Comparison of ENCODE assay signal across 16 cellular contexts in the genomic region with DNA sequence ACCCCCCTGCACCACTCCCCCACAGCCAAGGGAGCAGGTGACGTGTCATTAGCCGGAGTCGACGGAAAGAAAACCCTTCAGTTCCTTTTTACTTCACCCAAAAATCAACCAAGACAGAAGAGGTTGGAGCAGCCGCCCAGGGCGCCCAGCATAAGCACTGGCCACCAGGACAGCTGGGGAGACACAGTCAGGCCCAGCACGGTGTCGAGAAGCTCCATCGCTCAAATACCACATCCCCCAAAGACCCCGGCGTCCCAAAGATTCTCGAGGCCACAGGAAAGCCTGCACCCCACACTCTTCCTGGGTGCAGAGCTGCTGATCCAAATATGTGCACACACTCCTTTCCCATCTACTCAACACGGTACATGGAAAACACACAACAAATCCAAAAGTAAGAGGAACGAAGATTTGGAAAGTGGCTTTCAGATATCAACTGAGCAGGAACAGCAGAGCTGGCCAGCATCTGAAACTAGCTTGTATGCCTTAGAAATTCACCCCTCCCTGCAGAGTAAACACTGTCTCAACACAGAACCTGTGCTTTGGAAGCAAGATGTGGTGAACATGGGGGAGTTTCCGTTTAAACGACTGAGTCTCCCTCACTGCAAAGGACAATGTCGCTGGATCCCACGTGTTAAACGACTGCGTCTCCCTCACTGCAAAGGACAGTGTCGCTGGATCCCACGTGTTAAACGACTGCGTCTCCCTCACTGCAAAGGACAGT. TPM values are rescaled to one million over a fixed set of nuclear protein-coding genes. Genes with fewer than 3 reads are reported as not detected.
DNase-seq lines count a peak whose midpoint lies in the region; ATAC-seq and TF ChIP-seq lines count a peak whose summit lies in the region.
"Had no signal": no experiment of that assay in that cellular context is flagged by ENCODE, and none has a peak within 500 bp of the region (broad histone marks: within the 10 kb centered on the region; RNA-seq: fewer than 3 reads in every experiment).

No MANE protein-coding gene starts in this region.

- peaks cover 13% of the 10 kb centered on the region for H3K4me1 Mint-ChIP-seq in endodermal cell
- H3K4me1 Mint-ChIP-seq in neural crest cell: peaks cover 34% of the 10 kb centered on the region
- H3K4me1 Mint-ChIP-seq: CD4-positive, alpha-beta memory T cell had no signal

- H3K27ac Mint-ChIP-seq in endodermal cell (no peak overlapping the region), neural crest cell (ENCODE audit: unreplicated experiment) (peak overlapping the region; percentile 75)
- H3K27ac Mint-ChIP-seq: CD4-positive, alpha-beta memory T cell; HFFc6 had no signal

- H3K4me3 Mint-ChIP-seq in endodermal cell (no peak overlapping the region), neural crest cell (no peak overlapping the region)
- H3K4me3 Mint-ChIP-seq: CD4-positive, alpha-beta memory T cell; HFFc6 had no signal

- H3K36me3 ChIP-seq in left ventricle myocardium inferior: no peaks in the 10 kb centered on the region
- H3K36me3 ChIP-seq in right atrium auricular region: no peaks in the 10 kb centered on the region
- H3K36me3 ChIP-seq in endodermal cell (ENCODE audit: control insufficient read depth, insufficient read depth, low read length): no peaks in the 10 kb centered on the region
- H3K36me3 ChIP-seq in upper lobe of right lung: no peaks in the 10 kb centered on the region
- H3K36me3 ChIP-seq in gastrocnemius medialis: no peaks in the 10 kb centered on the region
- H3K36me3 ChIP-seq: BLaER1 had no signal

- 88 to 90% methylated on average over 2 to 17 of the region's 24 CpGs for WGBS in endodermal cell (ENCODE audit: insufficient coverage in 1 of 2, insufficient read length in 1 of 2), 2 experiments

- no peak overlapping the region for H3K4me3 ChIP-seq in left ventricle myocardium inferior
- H3K4me3 ChIP-seq in right atrium auricular region: no peak overlapping the region
- H3K4me3 ChIP-seq in endodermal cell (ENCODE audit: low read length): no peak overlapping the region
- no peak overlapping the region for H3K4me3 ChIP-seq in upper lobe of right lung
- no peak overlapping the region for H3K4me3 ChIP-seq in gastrocnemius medialis
- H3K4me3 ChIP-seq: BLaER1 had no signal

- H3K9ac ChIP-seq in endodermal cell (ENCODE audit: extremely low read depth, low read length, poor library complexity, severe bottlenecking): no peak overlapping the region
- H3K9ac ChIP-seq: BLaER1 had no signal

- intact Hi-C loops in left ventricle myocardium inferior (cut with micrococcal nuclease) (no loop called here), upper lobe of right lung (cut with DNase I) (no loop called here), gastrocnemius medialis (cut with DNase I; ENCODE audit: low total_unique reads) (no loop called here)

- no peak for ATAC-seq in upper lobe of right lung
- no peak for ATAC-seq in gastrocnemius medialis
- ATAC-seq: Panc1 had no signal

- no peaks in the 10 kb centered on the region for H3K36me3 Mint-ChIP-seq in endodermal cell (ENCODE audit: low read depth)
- H3K36me3 Mint-ChIP-seq in neural crest cell (ENCODE audit: low read depth): no peaks in the 10 kb centered on the region
- H3K36me3 Mint-ChIP-seq: CD4-positive, alpha-beta memory T cell had no signal

- in situ Hi-C loops in gastrocnemius medialis (cut with MboI; ENCODE audit: low sequenced_read_pairs in 4 of 4): no loop called here

- TF ChIP-seq POLR2A in gastrocnemius medialis (IDR thresholded peaks at IDR 0.05): no peak

- H3K27me3 Mint-ChIP-seq in endodermal cell (ENCODE audit: insufficient read depth) (peaks cover 2% of the 10 kb centered on the region), neural crest cell (ENCODE audit: low read depth) (no peaks in the 10 kb centered on the region)

- no peaks in the 10 kb centered on the region for H3K9me3 ChIP-seq in left ventricle myocardium inferior (replicated peaks)
- H3K9me3 ChIP-seq in right atrium auricular region: no peaks in the 10 kb centered on the region
- H3K9me3 ChIP-seq in endodermal cell (ENCODE audit: control insufficient read depth, low read length): no peaks in the 10 kb centered on the region
- no peaks in the 10 kb centered on the region for H3K9me3 ChIP-seq in upper lobe of right lung
- no peaks in the 10 kb centered on the region for H3K9me3 ChIP-seq in gastrocnemius medialis
- H3K9me3 ChIP-seq: BLaER1 had no signal

- H3K4me1 ChIP-seq in left ventricle myocardium inferior (no peaks in the 10 kb centered on the region), right atrium auricular region (no peaks in the 10 kb centered on the region), endodermal cell (ENCODE audit: control insufficient read depth, insufficient read depth, low read length) (no peaks in the 10 kb centered on the region), upper lobe of right lung (no peaks in the 10 kb centered on the region), gastrocnemius medialis (no peaks in the 10 kb centered on the region)

- peak; percentile 2 for DNase-seq in left ventricle myocardium inferior
- no peak for DNase-seq in right atrium auricular region (ENCODE audit: low spot score)
- DNase-seq in endodermal cell: no peak
- DNase-seq in neural crest cell (ENCODE audit: low read depth, low spot score): no peak
- peak; percentile 2 for DNase-seq in upper lobe of right lung
- no peak for DNase-seq in DMS79 treated with DMSO at 0.1 percent for 48 hours (lab: John Stamatoyannopoulos, UW)
- no peak for DNase-seq in A172 (ENCODE audit: low spot score)
- DNase-seq in gastrocnemius medialis: no peak
- DNase-seq: CD4-positive, alpha-beta memory T cell; HFFc6; KBM-7; NCI-H1048; NCI-H1436 treated with DMSO at 0.1 percent for 48 hours; NCI-H2029 treated with DMSO at 0.1 percent for 48 hours had no signal

- H3K27ac ChIP-seq in left ventricle myocardium inferior (replicated peaks) (no peak overlapping the region), right atrium auricular region (no peak overlapping the region), endodermal cell (ENCODE audit: low read depth, low read length) (peak overlapping the region; percentile 60), upper lobe of right lung (no peak overlapping the region), gastrocnemius medialis (no peak overlapping the region)
- H3K27ac ChIP-seq: BLaER1 had no signal

- TF ChIP-seq CTCF in left ventricle myocardium inferior (IDR thresholded peaks at IDR 0.05; ENCODE audit: borderline replicate concordance) (no peak), right atrium auricular region (IDR thresholded peaks at IDR 0.05) (no peak), endodermal cell (conservative IDR thresholded peaks at IDR 0.05) (no peak), neural crest cell (conservative IDR thresholded peaks at IDR 0.05) (no peak), upper lobe of right lung (IDR thresholded peaks at IDR 0.05) (no peak), gastrocnemius medialis (IDR thresholded peaks at IDR 0.05 in 4 of 5, conservative IDR thresholded peaks at IDR 0.05 in 1 of 5) (no peak)

- H3K27me3 ChIP-seq in left ventricle myocardium inferior (ENCODE audit: low read depth): peaks cover 8% of the 10 kb centered on the region
- no peaks in the 10 kb centered on the region for H3K27me3 ChIP-seq in right atrium auricular region
- no peaks in the 10 kb centered on the region for H3K27me3 ChIP-seq in endodermal cell (ENCODE audit: control insufficient read depth, insufficient read depth, low read length, poor library complexity, severe bottlenecking)
- H3K27me3 ChIP-seq in upper lobe of right lung: no peaks in the 10 kb centered on the region
- H3K27me3 ChIP-seq in gastrocnemius medialis: no peaks in the 10 kb centered on the region
- H3K27me3 ChIP-seq: BLaER1 had no signal

- H3K9me3 Mint-ChIP-seq in endodermal cell: no peaks in the 10 kb centered on the region
- H3K9me3 Mint-ChIP-seq in neural crest cell: no peaks in the 10 kb centered on the region
- H3K9me3 Mint-ChIP-seq: CD4-positive, alpha-beta memory T cell had no signal

RNA-seq across cellular contexts. Expression of a gene that starts 54.6 kb away (rescaled TPM):
- total RNA-seq in left ventricle myocardium inferior (11.7 TPM), right atrium auricular region (10 to 100 TPM; 11.2 to 22.0 TPM), endodermal cell (1 to 10 TPM; 3.1 to 3.6 TPM), neural crest cell (53.9 and 59.8 TPM in 2 replicates), upper lobe of right lung (14.6 TPM), gastrocnemius medialis (1 to 10 TPM; 1.8 to 3.7 (median 3.3) TPM)
- 79.0 TPM for polyA plus RNA-seq in endodermal cell (2013, experiment 1 of 2)
- polyA plus RNA-seq in endodermal cell (2013, experiment 2 of 2): 59.5 TPM
- 3.4 and 4.7 TPM in 2 replicates for total RNA-seq in A172 (2014; rRNA removed; shearing (Covaris generic))

Comparison
In these comparisons a context has a peak if more than half of its experiments do, and no peak if none do; other contexts are left out.
1. DNase-seq: peak in left ventricle myocardium inferior (single experiment) and upper lobe of right lung (single experiment); none in right atrium auricular region (single experiment), endodermal cell (single experiment), neural crest cell (single experiment), DMS79 treated with DMSO at 0.1 percent for 48 hours (single experiment), A172 (single experiment) and gastrocnemius medialis (0 of 2).